ENCODE assay signal across 20 cellular contexts in the genomic region with DNA sequence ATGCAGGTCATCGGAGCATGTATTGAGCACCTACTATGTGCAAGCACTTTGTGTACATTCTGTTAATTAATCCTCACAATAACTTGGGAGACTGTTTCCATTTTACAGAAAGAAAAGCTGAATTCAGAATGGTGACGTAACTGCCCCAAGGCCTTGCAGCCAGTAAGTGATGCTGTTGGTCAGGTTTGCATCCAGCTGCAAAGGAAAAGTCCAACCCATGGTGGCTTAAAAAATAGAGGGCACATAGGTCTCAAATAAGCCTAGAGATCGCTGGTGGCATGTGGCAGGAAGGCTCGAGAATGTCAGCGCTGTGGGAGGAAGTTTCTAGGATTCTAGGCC.
A peak's percentile ranks its signal among the peaks of the same experiment; 100 is the strongest.
DNase-seq lines count a peak whose midpoint lies in the region; FAIRE-seq and TF ChIP-seq lines count a peak whose summit lies in the region.
"Had no signal": no experiment of that assay in that cellular context is flagged by ENCODE, and none has a peak within 500 bp of the region (broad histone marks: within the 10 kb centered on the region; RNA-seq: fewer than 3 reads in every experiment).

No MANE protein-coding gene starts in this region.

- no peaks in the 10 kb centered on the region for H3K27me3 ChIP-seq in BLaER1 treated with 17β-estradiol and CSF1 and Interleukin-3, amounts not matched to agents 10 nM and 100 nM
- no peaks in the 10 kb centered on the region for H3K27me3 ChIP-seq in H1 (replicated peaks in 1 of 4; ENCODE audit: control insufficient read depth in 3 of 4, extremely low read depth in 1 of 4, insufficient read depth in 3 of 4, low read length in 3 of 4)

- H2BK12ac ChIP-seq in H1 (ENCODE audit: low read depth, low read length), result no peak overlapping the region

- H3K14ac ChIP-seq in H1 (ENCODE audit: insufficient read length), result no peak overlapping the region

- no peak overlapping the region for H4K91ac ChIP-seq in H1 (replicated peaks; ENCODE audit: insufficient read length, low read length)

- H3K4me1 Mint-ChIP-seq in osteocyte (ENCODE audit: unreplicated experiment), result peaks cover 33% of the 10 kb centered on the region
- H3K4me1 Mint-ChIP-seq: CD4-positive, CD25-positive, alpha-beta regulatory T cell; CD8-positive, alpha-beta memory T cell had no signal

- no peaks in the 10 kb centered on the region for H3K36me3 Mint-ChIP-seq in osteocyte (ENCODE audit: unreplicated experiment)
- H3K36me3 Mint-ChIP-seq: CD4-positive, CD25-positive, alpha-beta regulatory T cell; CD8-positive, alpha-beta memory T cell had no signal

- no peaks in the 10 kb centered on the region for H3K36me3 ChIP-seq in BLaER1 treated with 17β-estradiol and CSF1 and Interleukin-3, amounts not matched to agents 10 nM and 100 nM
- H3K36me3 ChIP-seq in KOPT-K1 (ENCODE audit: insufficient read depth, low read length), result no peaks in the 10 kb centered on the region
- no peaks in the 10 kb centered on the region for H3K36me3 ChIP-seq in H1 (ENCODE audit: control insufficient read depth in 2 of 4, insufficient read depth in 4 of 4, low read length in 3 of 4)

- H3K4ac ChIP-seq in H1 (replicated peaks; ENCODE audit: insufficient read length, low read depth, low read length), result no peak overlapping the region

- WGBS in H1 (ENCODE audit: extremely low coverage in 1 of 2, insufficient coverage in 1 of 2, insufficient read length in 1 of 2, insufficient replicate concordance in 2 of 2, low coverage in 1 of 2, low lambda C conversion rate in 2 of 2, missing lambda C conversion rate in 1 of 2), 2 experiments, result 93% methylated on average over 5 of the region's 5 CpGs; no CpG with 5 or more reads in 1 of the 2 experiments

- POLR2A ChIA-PET in H1 (lab: Charles Lee; ENCODE audit: partially characterized antibody), result no interaction called here

- H3K4me3 Mint-ChIP-seq in osteocyte (ENCODE audit: unreplicated experiment), result no peak overlapping the region
- H3K4me3 Mint-ChIP-seq: CD4-positive, CD25-positive, alpha-beta regulatory T cell; CD8-positive, alpha-beta memory T cell had no signal

- no peak for TF ChIP-seq POLR2A in H1 (IDR thresholded peaks at IDR 0.05; ENCODE audit: control extremely low read depth in 1 of 2, low read depth in 2 of 2, low read length in 2 of 2)

- no peak for DNase-seq in H1 (ENCODE audit: low read depth in 1 of 2, low spot score in 2 of 2)
- DNase-seq in osteocyte (ENCODE audit: extremely low spot score, unreplicated experiment), result peak; percentile 53
- DNase-seq in stimulated activated naive CD4-positive, alpha-beta T cell (lab: John Stamatoyannopoulos, UW), result no peak
- DNase-seq in stimulated activated CD4-positive, alpha-beta T cell treated with anti-CD3 and anti-CD28 coated beads, Interleukin-4, amount 100 ng/mL, for 24 hours, result no peak
- DNase-seq in NCI-H187 treated with DMSO at 0.1 percent for 48 hours (lab: John Stamatoyannopoulos, UW), result no peak
- DNase-seq in NCI-H187 (lab: John Stamatoyannopoulos, UW), result no peak
- DNase-seq: C1 segment of cervical spinal cord; Caco-2; CD4-positive, CD25-positive, alpha-beta regulatory T cell; CD8-positive, alpha-beta memory T cell; GDM1; GM23248; HCEC 1CT had no signal

- no peak overlapping the region for H4K8ac ChIP-seq in H1 (ENCODE audit: extremely low read depth, insufficient read depth, low read length)

- no peak overlapping the region for H3K18ac ChIP-seq in H1 (ENCODE audit: extremely low read depth, low read length)

- CTCF ChIA-PET in H1 (lab: Charles Lee; ENCODE audit: partially characterized antibody), result interaction anchor here (0.8 kb wide), 1 partner anchor 42 kb away, joined by 3 read pairs; no protein-coding TSS in a partner anchor

- H3K9ac ChIP-seq in BLaER1 treated with 17β-estradiol and CSF1 and Interleukin-3, amounts not matched to agents 10 nM and 100 nM, result peak overlapping the region in 3 of 11 experiments; percentile 10 to 43 (median 35); a peak in 3 of 22 replicates
- no peak overlapping the region for H3K9ac ChIP-seq in H1 (replicated peaks in 1 of 4; ENCODE audit: extremely low read depth in 1 of 4, low read depth in 3 of 4, low read length in 3 of 4)
- H3K9ac ChIP-seq: GM23248 had no signal

- H3K23me2 ChIP-seq in H1 (ENCODE audit: low read depth, low read length), result no peaks in the 10 kb centered on the region

- peak overlapping the region in 7 of 11 experiments; percentile 38 to 63 (median 57); a peak in 11 of 22 replicates for H3K27ac ChIP-seq in BLaER1 treated with 17β-estradiol and CSF1 and Interleukin-3, amounts not matched to agents 10 nM and 100 nM
- H3K27ac ChIP-seq in KOPT-K1 (ENCODE audit: low read depth, low read length, poor library complexity, severe bottlenecking) (peak overlapping the region; percentile 55), H1 (ENCODE audit: low read depth, low read length) (no peak overlapping the region)
- H3K27ac ChIP-seq: GM23248 had no signal

- TF ChIP-seq CTCF in H1 (IDR thresholded peaks at IDR 0.05; ENCODE audit: control extremely low read depth in 1 of 3, insufficient read depth in 1 of 3, low read depth in 1 of 3, low read length in 3 of 3), result no peak
- TF ChIP-seq CTCF in osteocyte (IDR thresholded peaks at IDR 0.05), result no peak

- H3K56ac ChIP-seq in H1 (replicated peaks; ENCODE audit: insufficient read length, low read depth, low read length), result no peak overlapping the region

- H2BK120ac ChIP-seq in H1 (replicated peaks; ENCODE audit: low read depth, low read length), result no peak overlapping the region

- no peak overlapping the region for H2BK5ac ChIP-seq in H1 (ENCODE audit: low read depth, low read length)

- H2BK15ac ChIP-seq in H1 (ENCODE audit: low read length), result 0 out of 2 replicates have a peak overlapping the region, but pooled peaks have one; percentile 8

- no peak overlapping the region for H4K5ac ChIP-seq in H1 (ENCODE audit: insufficient read length, low read depth, low read length)

- H2BK20ac ChIP-seq in H1 (ENCODE audit: low read length), result no peak overlapping the region

- FAIRE-seq in H1 (lab: Jason Lieb, UNC), result no peak
- FAIRE-seq: A204.1, D721Med, GM12892, GM18507, H54 had no signal

- no peaks in the 10 kb centered on the region for H3K9me3 ChIP-seq in BLaER1 treated with 17β-estradiol and CSF1 and Interleukin-3, amounts not matched to agents 10 nM and 100 nM (replicated peaks in 1 of 11)
- no peaks in the 10 kb centered on the region for H3K9me3 ChIP-seq in KOPT-K1 (ENCODE audit: insufficient read depth, low read length, poor library complexity, severe bottlenecking)
- no peaks in the 10 kb centered on the region for H3K9me3 ChIP-seq in H1 (ENCODE audit: insufficient read depth in 2 of 2, low read depth in 1 of 2, low read length in 1 of 2)
- H3K9me3 ChIP-seq: Caco-2 had no signal

- H2AFZ ChIP-seq in H1 (ENCODE audit: low read length), result no peak overlapping the region
- H2AFZ ChIP-seq: GM23248 had no signal

- no peaks in the 10 kb centered on the region for H3K79me1 ChIP-seq in H1 (ENCODE audit: low read depth, low read length)

- peaks cover 34 to 54% (median 43%) of the 10 kb centered on the region in 10 experiments for H3K4me1 ChIP-seq in BLaER1 treated with 17β-estradiol and CSF1 and Interleukin-3, amounts not matched to agents 10 nM and 100 nM
- H3K4me1 ChIP-seq in H1 (replicated peaks in 1 of 4; ENCODE audit: control insufficient read depth in 3 of 4, insufficient read depth in 4 of 4, low read length in 3 of 4), result no peaks in the 10 kb centered on the region; a peak in 2 of 7 replicates
- H3K4me1 ChIP-seq: Caco-2 had no signal

- TF ChIP-seq RAD21 in H1 (IDR thresholded peaks at IDR 0.05 in 1 of 2, conservative IDR thresholded peaks at IDR 0.05 in 1 of 2; ENCODE audit: low read depth in 2 of 2, low read length in 2 of 2), result no peak

- no peaks in the 10 kb centered on the region for H3K27me3 Mint-ChIP-seq in osteocyte (ENCODE audit: unreplicated experiment)

- no peak for TF ChIP-seq EP300 in H1 (IDR thresholded peaks at IDR 0.05; ENCODE audit: borderline replicate concordance in 1 of 2, low read depth in 2 of 2, low read length in 2 of 2)

- no peaks in the 10 kb centered on the region for H3K9me3 Mint-ChIP-seq in osteocyte (ENCODE audit: unreplicated experiment)

- H3K23ac ChIP-seq in H1 (ENCODE audit: insufficient read length), result no peak overlapping the region

- H3K4me3 ChIP-seq in BLaER1 treated with 17β-estradiol and CSF1 and Interleukin-3, amounts not matched to agents 10 nM and 100 nM, result no peak overlapping the region
- H3K4me3 ChIP-seq in H1 (ENCODE audit: extremely low read depth in 1 of 4, insufficient read depth in 2 of 4, low read depth in 3 of 4, low read length in 4 of 4), result no peak overlapping the region
- H3K4me3 ChIP-seq: GM23248 had no signal

- H3K4me2 ChIP-seq in BLaER1 treated with 17β-estradiol and CSF1 and Interleukin-3, amounts not matched to agents 10 nM and 100 nM, result peak overlapping the region; percentile 58 to 85 (median 71)
- no peak overlapping the region for H3K4me2 ChIP-seq in H1 (ENCODE audit: insufficient read depth in 1 of 2, low read depth in 2 of 2, low read length in 2 of 2)

- H3K27ac Mint-ChIP-seq in osteocyte (ENCODE audit: unreplicated experiment), result peak overlapping the region; percentile 42
- H3K27ac Mint-ChIP-seq: CD4-positive, CD25-positive, alpha-beta regulatory T cell; CD8-positive, alpha-beta memory T cell had no signal

- H3K79me2 ChIP-seq in H1 (ENCODE audit: control insufficient read depth in 1 of 2, insufficient read depth in 2 of 2, low read length in 2 of 2), result no peaks in the 10 kb centered on the region

- H4K20me1 ChIP-seq in BLaER1 treated with 17β-estradiol and CSF1 and Interleukin-3, amounts not matched to agents 10 nM and 100 nM, result no peaks in the 10 kb centered on the region
- H4K20me1 ChIP-seq in H1 (replicated peaks in 1 of 2; ENCODE audit: control insufficient read depth in 1 of 2, insufficient read depth in 2 of 2, low read length in 2 of 2), result no peaks in the 10 kb centered on the region

- no peak overlapping the region for H2AK5ac ChIP-seq in H1 (ENCODE audit: low read depth, low read length)

TF ChIP-seq in H1, 55 proteins besides CTCF, POLR2A, EP300 and RAD21:
- TF ChIP-seq HDAC6 (IDR thresholded peaks at IDR 0.05; ENCODE audit: low read depth, low read length) (no peak), EZH2 (IDR thresholded peaks at IDR 0.05; ENCODE audit: low read depth, low read length, severe bottlenecking) (no peak)
TF ChIP-seq in H1: peak in this region for 0.

Comparison
In these comparisons a context has a peak if more than half of its experiments do, and no peak if none do; other contexts are left out.
1. H3K4me2 ChIP-seq: peak in BLaER1 treated with 17β-estradiol and CSF1 and Interleukin-3, amounts not matched to agents 10 nM and 100 nM (11 of 11); none in H1 (0 of 2).